8 cellular contexts compared by ENCODE assay signal in the genomic region with DNA sequence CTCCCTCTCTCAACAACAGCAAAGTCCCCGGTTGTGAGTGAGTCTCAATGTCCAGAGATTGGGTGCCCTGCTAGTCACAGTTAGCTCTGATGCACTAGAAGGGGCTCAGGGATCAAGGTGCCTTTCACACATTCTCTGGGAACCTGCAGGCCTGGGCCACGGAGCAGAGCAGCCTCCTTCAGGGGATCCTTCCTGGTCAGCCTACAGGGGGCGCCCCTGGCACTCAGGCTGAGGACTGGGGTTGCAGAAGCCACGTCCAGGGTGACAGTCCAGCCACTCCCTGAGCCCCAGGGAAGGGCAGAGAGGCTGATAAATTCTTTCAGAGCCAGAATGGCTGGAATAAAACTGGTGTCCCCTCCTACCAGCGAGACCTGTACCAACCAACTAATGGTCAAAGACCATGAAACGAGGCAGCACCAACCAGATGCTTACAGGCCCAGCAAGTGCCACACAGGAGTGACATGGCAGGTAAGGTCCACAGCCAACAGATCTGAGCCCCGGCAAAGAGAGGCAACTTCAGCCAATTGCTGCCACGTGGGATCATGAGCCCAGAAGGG. TPM values are rescaled to one million over a fixed set of nuclear protein-coding genes. Genes with fewer than 3 reads are reported as not detected.
DNase-seq lines count a peak whose midpoint lies in the region; ATAC-seq and FAIRE-seq lines count a peak whose summit lies in the region.

No MANE protein-coding gene starts in this region.

- H2AK5ac ChIP-seq in neuronal stem cell (ENCODE audit: low read depth, low read length) = no peak overlapping the region

- ATAC-seq in GM18868 (IDR thresholded peaks at IDR 0.05; ENCODE audit: unreplicated experiment) = peak; percentile 52
- ATAC-seq in HG02571 (IDR thresholded peaks at IDR 0.05; ENCODE audit: unreplicated experiment) = no peak

- no CpG with 5 or more reads among the region's 8 CpGs for WGBS in neuronal stem cell (ENCODE audit: extremely low coverage in 2 of 2, insufficient read length in 2 of 2, insufficient replicate concordance in 1 of 2), 2 donors

- H3K14ac ChIP-seq in neuronal stem cell (ENCODE audit: low read length) = no peak overlapping the region

- peaks cover 5% of the 10 kb centered on the region for H3K79me1 ChIP-seq in neuronal stem cell (ENCODE audit: low read depth, low read length)

- H2BK5ac ChIP-seq in neuronal stem cell (ENCODE audit: low read length) = no peak overlapping the region

- H2BK12ac ChIP-seq in neuronal stem cell (ENCODE audit: low read length) = no peak overlapping the region

- no peak for FAIRE-seq in urothelium cell line (lab: Jason Lieb, UNC)

- H3K27me3 ChIP-seq in NT2/D1 (ENCODE audit: insufficient read depth, insufficient read length) (no peaks in the 10 kb centered on the region), neuronal stem cell (ENCODE audit: control insufficient read depth in 3 of 3, insufficient read depth in 3 of 3, low read depth in 1 of 3, low read length in 3 of 3) (no peaks in the 10 kb centered on the region)

- H2AFZ ChIP-seq in neuronal stem cell (ENCODE audit: low read length) = no peak overlapping the region

- H3K23ac ChIP-seq in neuronal stem cell (ENCODE audit: low read depth, low read length, poor library complexity) = peak overlapping the region; percentile 26

- H3K36me3 ChIP-seq in NT2/D1 (ENCODE audit: insufficient read depth, insufficient read length, low read length) = peaks cover 88% of the 10 kb centered on the region
- peaks cover 17 to 90% of the 10 kb centered on the region in 2 donors for H3K36me3 ChIP-seq in neuronal stem cell (replicated peaks in 1 of 2; ENCODE audit: control insufficient read depth in 2 of 2, insufficient read depth in 2 of 2, low read length in 2 of 2)

- no peaks in the 10 kb centered on the region for H3K9me3 ChIP-seq in NT2/D1 (ENCODE audit: insufficient read depth, low read length)
- H3K9me3 ChIP-seq in neuronal stem cell (replicated peaks in 1 of 2; ENCODE audit: control insufficient read depth in 2 of 2, insufficient read depth in 1 of 2, low read depth in 1 of 2, low read length in 2 of 2) = no peaks in the 10 kb centered on the region

- peak overlapping the region; percentile 52 for H3K9ac ChIP-seq in NT2/D1 (ENCODE audit: insufficient read length, low read depth)
- no peak overlapping the region for H3K9ac ChIP-seq in neuronal stem cell (ENCODE audit: low read depth, low read length, poor library complexity)

- H3K4me2 ChIP-seq in neuronal stem cell (ENCODE audit: insufficient read depth, low read length, poor library complexity, severe bottlenecking) = no peak overlapping the region

- no peak overlapping the region for H2BK120ac ChIP-seq in neuronal stem cell (ENCODE audit: low read depth, low read length)

- no peak overlapping the region for H4K8ac ChIP-seq in neuronal stem cell (ENCODE audit: low read depth, low read length)

- H2BK15ac ChIP-seq in neuronal stem cell (ENCODE audit: low read length) = no peak overlapping the region

- DNase-seq in AG08395 (ENCODE audit: low spot score) (peak; percentile 50), NT2/D1 (ENCODE audit: low read depth, low spot score) (peak; percentile 48), activated T-cell treated with anti-CD3 and anti-CD28 coated beads for 24 hours (ENCODE audit: low read depth) (peak; percentile 42), fibroblast of peridontal ligament (ENCODE audit: extremely low read depth) (peak; percentile 16), neuronal stem cell (ENCODE audit: low spot score) (peak; percentile 48), urothelium cell line (ENCODE audit: low spot score) (peak; percentile 47)

- H3K4me3 ChIP-seq in NT2/D1 (ENCODE audit: insufficient read length, low read depth) = no peak overlapping the region
- no peak overlapping the region for H3K4me3 ChIP-seq in neuronal stem cell (ENCODE audit: low read length in 2 of 2)

- peaks cover 12% of the 10 kb centered on the region for H3K4me1 ChIP-seq in NT2/D1 (ENCODE audit: insufficient read depth, insufficient read length)
- peaks cover 0 to 3% of the 10 kb centered on the region in 2 donors for H3K4me1 ChIP-seq in neuronal stem cell (ENCODE audit: control insufficient read depth in 2 of 2, insufficient read depth in 1 of 2, low read depth in 1 of 2, low read length in 2 of 2)

- no peak overlapping the region for H3K18ac ChIP-seq in neuronal stem cell (ENCODE audit: low read length)

- no peak overlapping the region for H4K91ac ChIP-seq in neuronal stem cell (ENCODE audit: low read depth, low read length, poor library complexity)

- no peak overlapping the region for H3K27ac ChIP-seq in neuronal stem cell (replicated peaks; ENCODE audit: low read length)

- no peak overlapping the region for H3K4ac ChIP-seq in neuronal stem cell (ENCODE audit: low read length)

RNA-seq across cellular contexts. Expression of gene ST3GAL2, which starts 43.5 kb away (rescaled TPM):
- polyA plus RNA-seq in neuronal stem cell (2013, experiment 1 of 2) = 21.9 TPM
- 23.3 TPM for polyA plus RNA-seq in neuronal stem cell (2013, experiment 2 of 2)

RNA-seq across cellular contexts. Expression of gene DDX19A, which starts 48.7 kb away (rescaled TPM):
- polyA plus RNA-seq in neuronal stem cell (2013, experiment 1 of 2) = 27.4 TPM
- 28.7 TPM for polyA plus RNA-seq in neuronal stem cell (2013, experiment 2 of 2)

RNA-seq across cellular contexts. Expression of gene FCSK, which starts 59.0 kb away (rescaled TPM):
- polyA plus RNA-seq in neuronal stem cell (2013, experiment 1 of 2) = 2.1 TPM
- 2.4 TPM for polyA plus RNA-seq in neuronal stem cell (2013, experiment 2 of 2)
